In genomic region chr4:17336524-17336941, GRCh38 we compare ENCODE assay signal across 8 cellular contexts.
DNase-seq lines count a peak whose midpoint lies in the region; ATAC-seq and TF ChIP-seq lines count a peak whose summit lies in the region.

No MANE protein-coding gene starts in this region.

- peak; percentile 65 for DNase-seq in activated T-cell treated with anti-CD3 and anti-CD28 coated beads, Interleukin-2, amount 50 U/mL, for 1 hour
- DNase-seq in lung (ENCODE audit: low spot score) = no peak
- DNase-seq in NCI-H510A (lab: John Stamatoyannopoulos, UW) = no peak
- no peak for DNase-seq in NCI-H446 (lab: John Stamatoyannopoulos, UW)
- no peak for DNase-seq in NCI-H146 (lab: John Stamatoyannopoulos, UW)

- 68 to 78% methylated on average over 10 of the region's 10 CpGs for WGBS in lung, 2 donors

- no peaks in the 10 kb centered on the region for H3K9me3 ChIP-seq in lung (ENCODE audit: control insufficient read depth in 2 of 2, insufficient read depth in 1 of 2, low read length in 1 of 2)

- ATAC-seq in GM19463 (IDR thresholded peaks at IDR 0.05; ENCODE audit: unreplicated experiment) = peak; percentile 94
- ATAC-seq in HG03520 (IDR thresholded peaks at IDR 0.05; ENCODE audit: unreplicated experiment) = peak; percentile 97
- ATAC-seq in lung (ENCODE audit: insufficient read depth, low FRiP score) = peak; percentile 47
- no peak for ATAC-seq in HG02970 (IDR thresholded peaks at IDR 0.05; ENCODE audit: low FRiP score, unreplicated experiment)

- no peaks in the 10 kb centered on the region for H3K36me3 ChIP-seq in lung (ENCODE audit: control insufficient read depth in 2 of 2, insufficient read depth in 2 of 2, low read length in 2 of 2)

- H3K27me3 ChIP-seq in lung (ENCODE audit: control insufficient read depth, insufficient read depth) = no peaks in the 10 kb centered on the region

- H3K27ac ChIP-seq in lung (ENCODE audit: low read depth in 1 of 2, low read length in 1 of 2) = no peak overlapping the region

- H3K4me1 ChIP-seq in lung (ENCODE audit: control insufficient read depth in 2 of 2, insufficient read depth in 2 of 2, low read length in 2 of 2) = no peaks in the 10 kb centered on the region

- H3K4me3 ChIP-seq in lung = no peak overlapping the region

- TF ChIP-seq CTCF in lung (IDR thresholded peaks at IDR 0.05; ENCODE audit: control extremely low read depth, extremely low read depth) = no peak
